ENCODE assay signal across 1 cellular context in genomic region chr22:23129149-23129548, GRCh38.
TF ChIP-seq lines count a peak whose summit lies in the region.

No MANE protein-coding gene starts in this region.

TF ChIP-seq in HepG2, 621 proteins besides CTCF, POLR2A, EP300 and RAD21:
- TF ChIP-seq ZNF329 (CRISPR knock-in tag; IDR thresholded peaks at IDR 0.05; ENCODE audit: low read depth) (no peak), MEF2D (CRISPR knock-in tag; IDR thresholded peaks at IDR 0.05) (no peak)
